ENCODE assay signal across 21 cellular contexts in the genomic region with DNA sequence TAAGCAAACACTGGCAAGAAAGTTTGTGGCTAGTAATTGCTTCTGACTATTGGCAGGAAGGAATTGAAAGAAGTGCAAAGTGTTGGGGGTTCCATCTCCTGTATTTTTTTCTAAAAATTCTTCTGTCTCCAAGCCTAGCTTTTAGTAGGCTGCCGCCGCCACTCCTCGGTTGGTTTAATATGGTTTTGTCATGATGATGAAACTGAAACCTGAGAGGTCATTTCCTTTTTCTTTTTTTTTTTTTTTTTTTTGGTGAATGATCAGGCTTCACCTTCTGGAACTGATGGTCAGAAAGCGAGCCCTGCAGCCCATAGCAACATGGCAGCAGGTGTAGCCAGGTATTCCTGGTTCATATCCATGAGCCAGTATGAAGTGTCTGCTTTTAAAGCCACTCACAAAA.
DNase-seq lines count a peak whose midpoint lies in the region; ATAC-seq and TF ChIP-seq lines count a peak whose summit lies in the region.
"Had no signal": no experiment of that assay in that cellular context is flagged by ENCODE, and none has a peak within 500 bp of the region (broad histone marks: within the 10 kb centered on the region; RNA-seq: fewer than 3 reads in every experiment).

No MANE protein-coding gene starts in this region.

- H3K4me3 ChIP-seq in gastroesophageal sphincter (no peak overlapping the region), aorta (ENCODE audit: low read length in 2 of 2) (no peak overlapping the region)
- H3K4me3 ChIP-seq: HAP-1, psoas muscle, thoracic aorta had no signal

- H3K9me3 ChIP-seq in gastroesophageal sphincter (no peaks in the 10 kb centered on the region), aorta (ENCODE audit: control insufficient read depth, low read length) (no peaks in the 10 kb centered on the region)
- H3K9me3 ChIP-seq: HAP-1, psoas muscle, thoracic aorta had no signal

- TF ChIP-seq POLR2A in gastroesophageal sphincter (IDR thresholded peaks at IDR 0.05), result no peak

- TF ChIP-seq EP300 in gastroesophageal sphincter (IDR thresholded peaks at IDR 0.05), result no peak

- no peak for TF ChIP-seq CTCF in gastroesophageal sphincter (IDR thresholded peaks at IDR 0.05)

- peaks cover 12% of the 10 kb centered on the region for H3K4me1 Mint-ChIP-seq in stimulated activated memory B cell treated with anti-CD40 and anti-IgM and Interleukin-4, amounts not matched to agents 10 μg/mL and 1 μg/mL and 100 μg/mL, for 72 hours
- H3K4me1 Mint-ChIP-seq: immature natural killer cell had no signal

- H3K9me3 Mint-ChIP-seq in stimulated activated memory B cell treated with anti-CD40 and anti-IgM and Interleukin-4, amounts not matched to agents 10 μg/mL and 1 μg/mL and 100 μg/mL, for 72 hours, result no peaks in the 10 kb centered on the region
- H3K9me3 Mint-ChIP-seq: immature natural killer cell had no signal

- intact Hi-C loops in aorta (cut with DNase I), result no loop called here

- no peaks in the 10 kb centered on the region for H3K36me3 Mint-ChIP-seq in stimulated activated memory B cell treated with anti-CD40 and anti-IgM and Interleukin-4, amounts not matched to agents 10 μg/mL and 1 μg/mL and 100 μg/mL, for 72 hours
- H3K36me3 Mint-ChIP-seq: immature natural killer cell had no signal

- H3K27ac ChIP-seq in gastroesophageal sphincter (peak overlapping the region; percentile 23 to 89 (median 58)), aorta (ENCODE audit: low read depth in 1 of 2, low read length in 2 of 2) (peak overlapping the region in 1 of 2 donors; percentile 54)
- H3K27ac ChIP-seq: psoas muscle had no signal

- H3K4me3 Mint-ChIP-seq in stimulated activated memory B cell treated with anti-CD40 and anti-IgM and Interleukin-4, amounts not matched to agents 10 μg/mL and 1 μg/mL and 100 μg/mL, for 72 hours, result peak overlapping the region; percentile 15
- H3K4me3 Mint-ChIP-seq: immature natural killer cell; naive thymus-derived CD4-positive, alpha-beta T cell had no signal

- no peaks in the 10 kb centered on the region for H3K27me3 Mint-ChIP-seq in stimulated activated memory B cell treated with anti-CD40 and anti-IgM and Interleukin-4, amounts not matched to agents 10 μg/mL and 1 μg/mL and 100 μg/mL, for 72 hours
- H3K27me3 Mint-ChIP-seq: naive thymus-derived CD4-positive, alpha-beta T cell had no signal

- peak; percentile 52 for ATAC-seq in GM18868 (IDR thresholded peaks at IDR 0.05; ENCODE audit: unreplicated experiment)
- ATAC-seq in HG03432 (IDR thresholded peaks at IDR 0.05; ENCODE audit: unreplicated experiment), result peak; percentile 65
- ATAC-seq in gastroesophageal sphincter, result no peak
- ATAC-seq in stimulated activated memory B cell treated with anti-CD40 and anti-IgM and Interleukin-4, amounts not matched to agents 10 μg/mL and 1 μg/mL and 100 μg/mL, for 72 hours, result peak; percentile 55
- no peak for ATAC-seq in aorta (ENCODE audit: low FRiP score)
- ATAC-seq in HG02938 (IDR thresholded peaks at IDR 0.05; ENCODE audit: unreplicated experiment), result no peak
- ATAC-seq: naive thymus-derived CD4-positive, alpha-beta T cell; psoas muscle had no signal

- H3K36me3 ChIP-seq in gastroesophageal sphincter, result peaks cover 0 to 28% of the 10 kb centered on the region in 2 donors
- no peaks in the 10 kb centered on the region for H3K36me3 ChIP-seq in aorta (ENCODE audit: control insufficient read depth in 1 of 2, insufficient read depth in 2 of 2, low read length in 1 of 2)
- H3K36me3 ChIP-seq: HAP-1 had no signal

- H3K27me3 ChIP-seq in gastroesophageal sphincter (no peaks in the 10 kb centered on the region), aorta (ENCODE audit: control insufficient read depth in 1 of 2, insufficient read depth in 2 of 2, low read length in 1 of 2) (no peaks in the 10 kb centered on the region)

- H3K4me1 ChIP-seq in gastroesophageal sphincter (peaks cover 7 to 82% (median 11%) of the 10 kb centered on the region in 3 donors), aorta (ENCODE audit: control insufficient read depth in 1 of 2, insufficient read depth in 2 of 2, low read length in 2 of 2) (peaks cover 3 to 12% of the 10 kb centered on the region in 2 donors)
- H3K4me1 ChIP-seq: HAP-1, psoas muscle had no signal

- 87 to 96% methylated on average over 4 of the region's 4 CpGs for WGBS in gastroesophageal sphincter (ENCODE audit: low coverage in 1 of 2), 2 donors
- WGBS in aorta, 2 donors, result 87 to 90% methylated on average over 4 of the region's 4 CpGs

- H3K27ac Mint-ChIP-seq in stimulated activated memory B cell treated with anti-CD40 and anti-IgM and Interleukin-4, amounts not matched to agents 10 μg/mL and 1 μg/mL and 100 μg/mL, for 72 hours, result no peak overlapping the region
- H3K27ac Mint-ChIP-seq: immature natural killer cell; naive thymus-derived CD4-positive, alpha-beta T cell had no signal

- no peak for DNase-seq in aorta
- DNase-seq in NCI-H1417 treated with DMSO at 0.1 percent for 48 hours (lab: John Stamatoyannopoulos, UW), result no peak
- DNase-seq: activated CD4-positive, alpha-beta T cell treated with anti-CD3 and anti-CD28 coated beads for 4 hours; activated gamma-delta T cell; amygdala; effector memory CD4-positive, alpha-beta T cell; immature natural killer cell; mammary epithelial cell; naive thymus-derived CD4-positive, alpha-beta T cell; NCI-H187 treated with DMSO at 0.1 percent for 48 hours; NCI-H226; psoas muscle; stimulated activated CD4-positive, alpha-beta T cell treated with anti-CD3 and anti-CD28 coated beads, Interleukin-12 subunit alpha, Interleukin-12 subunit beta, amount 100 ng/mL, for 4 hours; T1000 had no signal

Comparison
In these comparisons a context has a peak if more than half of its experiments do, and no peak if none do; other contexts are left out.
1. ATAC-seq: peak in GM18868 (single experiment), HG03432 (single experiment) and stimulated activated memory B cell treated with anti-CD40 and anti-IgM and Interleukin-4, amounts not matched to agents 10 μg/mL and 1 μg/mL and 100 μg/mL, for 72 hours (single experiment); none in gastroesophageal sphincter (single experiment), aorta (single experiment) and HG02938 (single experiment).